Comparison of ENCODE assay signal across 1 cellular context in genomic region chr4:2741626-2742025, GRCh38.
TF ChIP-seq lines count a peak whose summit lies in the region.

No MANE protein-coding gene starts in this region.

TF ChIP-seq in HepG2, 621 proteins besides CTCF, POLR2A, EP300 and RAD21:
- TF ChIP-seq ZNF230 (CRISPR knock-in tag; IDR thresholded peaks at IDR 0.05) = no peak
- TF ChIP-seq ZNF704 (CRISPR knock-in tag; IDR thresholded peaks at IDR 0.05; ENCODE audit: borderline replicate concordance) = no peak
- TF ChIP-seq IRF9 (CRISPR knock-in tag; IDR thresholded peaks at IDR 0.05; ENCODE audit: borderline replicate concordance) = no peak
TF ChIP-seq in HepG2: peak in this region for 0.
